In the genomic region with DNA sequence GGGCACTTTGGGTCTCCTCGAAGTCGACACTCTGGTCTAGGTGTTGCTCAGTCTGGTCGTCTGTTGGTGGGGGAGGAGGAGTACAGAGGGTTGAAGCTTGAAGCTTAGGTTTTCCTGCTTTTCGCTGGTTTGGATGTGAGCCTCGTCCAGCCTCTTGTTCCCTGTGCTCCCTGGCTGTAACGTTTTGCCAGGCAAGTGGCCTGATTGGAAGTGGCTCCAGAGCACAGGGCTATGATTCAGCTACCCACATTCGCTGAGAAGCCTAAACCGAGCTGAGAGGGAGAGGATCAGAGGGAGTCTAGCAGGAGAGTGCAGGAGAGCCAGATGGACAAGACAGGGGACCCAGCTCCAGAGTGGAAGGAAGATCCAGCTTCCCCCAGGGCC, we compare ENCODE assay signal across 1 cellular context.
TF ChIP-seq lines count a peak whose summit lies in the region.

No MANE protein-coding gene starts in this region.

TF ChIP-seq in GM23338, 12 proteins besides CTCF, POLR2A, EP300 and RAD21:
- no peak for TF ChIP-seq ZNF462 (CRISPR knock-in tag; IDR thresholded peaks at IDR 0.05)
- peak; percentile 92 for TF ChIP-seq EZH2 (IDR thresholded peaks at IDR 0.05; ENCODE audit: low read depth, unreplicated experiment)
- no peak for TF ChIP-seq ZNF331 (CRISPR knock-in tag; IDR thresholded peaks at IDR 0.05; ENCODE audit: low read depth)
